In genomic region chr9:129209580-129209979, GRCh38 we compare ENCODE assay signal across 28 cellular contexts. TPM values are rescaled to one million over a fixed set of nuclear protein-coding genes. Genes with fewer than 3 reads are reported as not detected.
DNase-seq lines count a peak whose midpoint lies in the region; ATAC-seq and TF ChIP-seq lines count a peak whose summit lies in the region.
"Had no signal": no experiment of that assay in that cellular context is flagged by ENCODE, and none has a peak within 500 bp of the region (broad histone marks: within the 10 kb centered on the region; RNA-seq: fewer than 3 reads in every experiment).

No MANE protein-coding gene starts in this region.

- H3K23ac ChIP-seq in neuronal stem cell (ENCODE audit: low read depth, low read length, poor library complexity), result no peak overlapping the region

- H2BK15ac ChIP-seq in neuronal stem cell (ENCODE audit: low read length), result peak overlapping the region; percentile 50

- WGBS in neuronal stem cell (ENCODE audit: extremely low coverage in 2 of 2, insufficient read length in 2 of 2, insufficient replicate concordance in 1 of 2), 2 donors, result no CpG with 5 or more reads among the region's 7 CpGs

- H3K9me3 Mint-ChIP-seq in activated CD8-positive, alpha-beta T cell treated with anti-CD3 and anti-CD28 coated beads for 36 hours, result no peaks in the 10 kb centered on the region
- H3K9me3 Mint-ChIP-seq in activated CD8-positive, alpha-beta T cell treated with anti-CD3 and anti-CD28 coated beads, Interleukin-2, amount 10 ng/mL, durations not matched to agents 7 days and 5 days (ENCODE audit: insufficient read depth), result no peaks in the 10 kb centered on the region
- H3K9me3 Mint-ChIP-seq in WTC11, result no peaks in the 10 kb centered on the region
- H3K9me3 Mint-ChIP-seq: CD4-positive, alpha-beta T cell; memory B cell had no signal

- intact Hi-C loops in activated CD8-positive, alpha-beta T cell treated with anti-CD3 and anti-CD28 coated beads for 36 hours (cut with micrococcal nuclease), result no loop called here

- peak overlapping the region; percentile 61 for H3K9ac ChIP-seq in iPS-18a (ENCODE audit: low read length)
- no peak overlapping the region for H3K9ac ChIP-seq in neuronal stem cell (ENCODE audit: low read depth, low read length, poor library complexity)

- H3K4me3 ChIP-seq in iPS-18a (ENCODE audit: low read length) (peak overlapping the region; percentile 74), neuronal stem cell (ENCODE audit: low read length in 2 of 2) (no peak overlapping the region)
- H3K4me3 ChIP-seq: tibial nerve had no signal

- no peak for DNase-seq in activated CD8-positive, alpha-beta T cell treated with anti-CD3 and anti-CD28 coated beads for 36 hours
- DNase-seq in activated CD8-positive, alpha-beta T cell treated with anti-CD3 and anti-CD28 coated beads, Interleukin-2, amount 10 ng/mL, durations not matched to agents 7 days and 5 days, result no peak
- DNase-seq in WTC11 (ENCODE audit: low spot score), result no peak
- DNase-seq in neuronal stem cell (ENCODE audit: low spot score), result no peak
- no peak for DNase-seq in stimulated activated CD4-positive, alpha-beta T cell treated with anti-CD3 and anti-CD28 coated beads, Interleukin-15, amount 100 ng/mL, for 24 hours
- no peak for DNase-seq in glomerular visceral epithelial cell (ENCODE audit: extremely low spot score)
- no peak for DNase-seq in activated effector memory CD4-positive, alpha-beta T cell treated with Interleukin-2 at 50 U/mL for 16 hours
- DNase-seq: 8988T; activated gamma-delta T cell; activated T-cell treated with anti-CD3 and anti-CD28 coated beads for 4 hours; amniotic stem cell; brain microvascular endothelial cell; CD4-positive, alpha-beta T cell; DMS 273 treated with DMSO at 0.1 percent for 48 hours; IMR-90; left cardiac atrium; NCI-H1092 treated with DMSO at 0.1 percent for 48 hours; NCI-H187 treated with DMSO at 0.1 percent for 48 hours; NCI-H524 treated with DMSO at 0.1 percent for 48 hours; occipital lobe; PC-3; stimulated activated CD8-positive, alpha-beta memory T cell treated with anti-CD3 and anti-CD28 coated beads, Interleukin-4, amount 100 ng/mL, for 48 hours; T-helper 17 cell had no signal

- H3K4me1 ChIP-seq in iPS-18a (ENCODE audit: control insufficient read depth, low read depth, low read length) (peaks cover 18% of the 10 kb centered on the region), neuronal stem cell (ENCODE audit: control insufficient read depth in 2 of 2, insufficient read depth in 1 of 2, low read depth in 1 of 2, low read length in 2 of 2) (peaks cover 10 to 15% of the 10 kb centered on the region in 2 donors)
- H3K4me1 ChIP-seq: tibial nerve had no signal

- POLR2A ChIA-PET in activated CD8-positive, alpha-beta T cell treated with anti-CD3 and anti-CD28 coated beads for 36 hours (lab: Charles Lee), result interaction anchor here (2.3 kb wide), 1 partner anchor 11 kb away, joined by 9 read pairs; no protein-coding TSS in a partner anchor
- POLR2A ChIA-PET in activated CD8-positive, alpha-beta T cell treated with anti-CD3 and anti-CD28 coated beads, Interleukin-2, amount 10 ng/mL, durations not matched to agents 7 days and 5 days (lab: Charles Lee), result no interaction called here
- POLR2A ChIA-PET in WTC11 (lab: Charles Lee), result interaction anchor here (0.6 kb wide), 1 partner anchor 31 kb away, joined by 4 read pairs; the partner anchor contains the start of gene IER5L

- TF ChIP-seq CTCF in activated CD8-positive, alpha-beta T cell treated with anti-CD3 and anti-CD28 coated beads for 36 hours (IDR thresholded peaks at IDR 0.05), result no peak
- TF ChIP-seq CTCF in WTC11 (IDR thresholded peaks at IDR 0.05), result no peak

- CTCF ChIA-PET in activated CD8-positive, alpha-beta T cell treated with anti-CD3 and anti-CD28 coated beads for 36 hours (lab: Charles Lee), result interaction anchor here (0.8 to 2.1 kb wide), 2 partner anchors 27 to 36 kb away, joined by 3 to 6 read pairs; no protein-coding TSS in a partner anchor
- CTCF ChIA-PET in activated CD8-positive, alpha-beta T cell treated with anti-CD3 and anti-CD28 coated beads, Interleukin-2, amount 10 ng/mL, durations not matched to agents 7 days and 5 days (lab: Charles Lee), result no interaction called here
- CTCF ChIA-PET in WTC11 (lab: Charles Lee), result interaction anchor here (0.6 to 2.7 kb wide), 7 partner anchors 27 to 416 kb away, joined by 3 to 15 read pairs (median 3); partner anchors contain the start of genes IER5L and NTMT1

- H2BK5ac ChIP-seq in neuronal stem cell (ENCODE audit: low read length), result no peak overlapping the region

- no peak overlapping the region for H4K8ac ChIP-seq in neuronal stem cell (ENCODE audit: low read depth, low read length)

- peak overlapping the region; percentile 33 for H3K18ac ChIP-seq in neuronal stem cell (ENCODE audit: low read length)

- H3K4me1 Mint-ChIP-seq in activated CD8-positive, alpha-beta T cell treated with anti-CD3 and anti-CD28 coated beads for 36 hours (ENCODE audit: low read depth), result peaks cover 35% of the 10 kb centered on the region
- H3K4me1 Mint-ChIP-seq in activated CD8-positive, alpha-beta T cell treated with anti-CD3 and anti-CD28 coated beads, Interleukin-2, amount 10 ng/mL, durations not matched to agents 7 days and 5 days (ENCODE audit: low read depth), result peaks cover 33% of the 10 kb centered on the region
- peaks cover 38% of the 10 kb centered on the region for H3K4me1 Mint-ChIP-seq in WTC11

- no peak overlapping the region for H2AK5ac ChIP-seq in neuronal stem cell (ENCODE audit: low read depth, low read length)

- H3K27me3 Mint-ChIP-seq in activated CD8-positive, alpha-beta T cell treated with anti-CD3 and anti-CD28 coated beads for 36 hours, result no peaks in the 10 kb centered on the region
- H3K27me3 Mint-ChIP-seq in activated CD8-positive, alpha-beta T cell treated with anti-CD3 and anti-CD28 coated beads, Interleukin-2, amount 10 ng/mL, durations not matched to agents 7 days and 5 days (ENCODE audit: low read depth), result no peaks in the 10 kb centered on the region
- H3K27me3 Mint-ChIP-seq in WTC11 (ENCODE audit: low read depth), result no peaks in the 10 kb centered on the region
- H3K27me3 Mint-ChIP-seq: CD4-positive, alpha-beta T cell; memory B cell; T-helper 17 cell had no signal

- no peak overlapping the region for H2AFZ ChIP-seq in neuronal stem cell (ENCODE audit: low read length)

- H3K27me3 ChIP-seq in iPS-18a (ENCODE audit: control insufficient read depth, insufficient read depth, low read length), result no peaks in the 10 kb centered on the region
- H3K27me3 ChIP-seq in neuronal stem cell (ENCODE audit: control insufficient read depth in 3 of 3, insufficient read depth in 3 of 3, low read depth in 1 of 3, low read length in 3 of 3), result no peaks in the 10 kb centered on the region
- H3K27me3 ChIP-seq: brain microvascular endothelial cell, tibial nerve had no signal

- no peaks in the 10 kb centered on the region for H3K79me1 ChIP-seq in neuronal stem cell (ENCODE audit: low read depth, low read length)

- H3K4ac ChIP-seq in neuronal stem cell (ENCODE audit: low read length), result no peak overlapping the region

- no peaks in the 10 kb centered on the region for H3K36me3 ChIP-seq in iPS-18a (ENCODE audit: control insufficient read depth, low read depth, low read length)
- H3K36me3 ChIP-seq in neuronal stem cell (replicated peaks in 1 of 2; ENCODE audit: control insufficient read depth in 2 of 2, insufficient read depth in 2 of 2, low read length in 2 of 2), result no peaks in the 10 kb centered on the region
- H3K36me3 ChIP-seq: brain microvascular endothelial cell, tibial nerve had no signal

- H3K14ac ChIP-seq in neuronal stem cell (ENCODE audit: low read length), result no peak overlapping the region

- H3K27ac ChIP-seq in iPS-18a (ENCODE audit: low read length) (peak overlapping the region; percentile 3), neuronal stem cell (replicated peaks; ENCODE audit: low read length) (no peak overlapping the region)
- H3K27ac ChIP-seq: brain microvascular endothelial cell, tibial nerve had no signal

- no peak overlapping the region for H3K4me2 ChIP-seq in neuronal stem cell (ENCODE audit: insufficient read depth, low read length, poor library complexity, severe bottlenecking)

- no peaks in the 10 kb centered on the region for H3K9me3 ChIP-seq in iPS-18a (ENCODE audit: control insufficient read depth, low read depth, low read length)
- no peaks in the 10 kb centered on the region for H3K9me3 ChIP-seq in neuronal stem cell (replicated peaks in 1 of 2; ENCODE audit: control insufficient read depth in 2 of 2, insufficient read depth in 1 of 2, low read depth in 1 of 2, low read length in 2 of 2)
- H3K9me3 ChIP-seq: tibial nerve had no signal

- no peak overlapping the region for H2BK120ac ChIP-seq in neuronal stem cell (ENCODE audit: low read depth, low read length)

- peak overlapping the region; percentile 96 for H3K27ac Mint-ChIP-seq in activated CD8-positive, alpha-beta T cell treated with anti-CD3 and anti-CD28 coated beads for 36 hours
- H3K27ac Mint-ChIP-seq in activated CD8-positive, alpha-beta T cell treated with anti-CD3 and anti-CD28 coated beads, Interleukin-2, amount 10 ng/mL, durations not matched to agents 7 days and 5 days, result no peak overlapping the region
- H3K27ac Mint-ChIP-seq in WTC11, result peak overlapping the region; percentile 98
- H3K27ac Mint-ChIP-seq: memory B cell, T-helper 17 cell had no signal

- peaks cover 3% of the 10 kb centered on the region for H3K36me3 Mint-ChIP-seq in activated CD8-positive, alpha-beta T cell treated with anti-CD3 and anti-CD28 coated beads for 36 hours (ENCODE audit: low read depth)
- H3K36me3 Mint-ChIP-seq in activated CD8-positive, alpha-beta T cell treated with anti-CD3 and anti-CD28 coated beads, Interleukin-2, amount 10 ng/mL, durations not matched to agents 7 days and 5 days (ENCODE audit: low read depth), result no peaks in the 10 kb centered on the region
- H3K36me3 Mint-ChIP-seq in WTC11, result peaks cover 10% of the 10 kb centered on the region
- H3K36me3 Mint-ChIP-seq: memory B cell had no signal

- H4K91ac ChIP-seq in neuronal stem cell (ENCODE audit: low read depth, low read length, poor library complexity), result no peak overlapping the region

- no peak overlapping the region for H2BK12ac ChIP-seq in neuronal stem cell (ENCODE audit: low read length)

- ATAC-seq in activated CD8-positive, alpha-beta T cell treated with anti-CD3 and anti-CD28 coated beads for 36 hours, result no peak
- ATAC-seq in activated CD8-positive, alpha-beta T cell treated with anti-CD3 and anti-CD28 coated beads, Interleukin-2, amount 10 ng/mL, durations not matched to agents 7 days and 5 days, result no peak
- peak; percentile 4 for ATAC-seq in WTC11
- ATAC-seq: left cardiac atrium, PC-3, Right ventricle myocardium inferior, SK-N-SH treated with all-trans-retinoic acid at 6 μM for 48 hours, T-helper 17 cell had no signal

- peak overlapping the region; percentile 74 for H3K4me3 Mint-ChIP-seq in activated CD8-positive, alpha-beta T cell treated with anti-CD3 and anti-CD28 coated beads for 36 hours
- no peak overlapping the region for H3K4me3 Mint-ChIP-seq in activated CD8-positive, alpha-beta T cell treated with anti-CD3 and anti-CD28 coated beads, Interleukin-2, amount 10 ng/mL, durations not matched to agents 7 days and 5 days
- H3K4me3 Mint-ChIP-seq in WTC11, result peak overlapping the region; percentile 97
- H3K4me3 Mint-ChIP-seq: CD4-positive, alpha-beta T cell; memory B cell; T-helper 17 cell had no signal

RNA-seq across cellular contexts. Expression of gene IER5L, which starts 31.5 kb away (rescaled TPM):
- 1 to 10 TPM; 3.7 to 4.1 TPM for total RNA-seq in activated CD8-positive, alpha-beta T cell treated with anti-CD3 and anti-CD28 coated beads for 36 hours
- total RNA-seq in activated CD8-positive, alpha-beta T cell treated with anti-CD3 and anti-CD28 coated beads, Interleukin-2, amount 10 ng/mL, durations not matched to agents 7 days and 5 days, result 1 to 10 TPM; 6.0 to 6.1 TPM
- total RNA-seq in WTC11 (2021), result 4.6 to 5.9 TPM (median 5.1 TPM) in 3 replicates
- 15.9 TPM for polyA plus RNA-seq in neuronal stem cell (2013, experiment 1 of 2)
- polyA plus RNA-seq in neuronal stem cell (2013, experiment 2 of 2), result 15.2 TPM
